ENCODE assay signal across 1 cellular context in the genomic region with DNA sequence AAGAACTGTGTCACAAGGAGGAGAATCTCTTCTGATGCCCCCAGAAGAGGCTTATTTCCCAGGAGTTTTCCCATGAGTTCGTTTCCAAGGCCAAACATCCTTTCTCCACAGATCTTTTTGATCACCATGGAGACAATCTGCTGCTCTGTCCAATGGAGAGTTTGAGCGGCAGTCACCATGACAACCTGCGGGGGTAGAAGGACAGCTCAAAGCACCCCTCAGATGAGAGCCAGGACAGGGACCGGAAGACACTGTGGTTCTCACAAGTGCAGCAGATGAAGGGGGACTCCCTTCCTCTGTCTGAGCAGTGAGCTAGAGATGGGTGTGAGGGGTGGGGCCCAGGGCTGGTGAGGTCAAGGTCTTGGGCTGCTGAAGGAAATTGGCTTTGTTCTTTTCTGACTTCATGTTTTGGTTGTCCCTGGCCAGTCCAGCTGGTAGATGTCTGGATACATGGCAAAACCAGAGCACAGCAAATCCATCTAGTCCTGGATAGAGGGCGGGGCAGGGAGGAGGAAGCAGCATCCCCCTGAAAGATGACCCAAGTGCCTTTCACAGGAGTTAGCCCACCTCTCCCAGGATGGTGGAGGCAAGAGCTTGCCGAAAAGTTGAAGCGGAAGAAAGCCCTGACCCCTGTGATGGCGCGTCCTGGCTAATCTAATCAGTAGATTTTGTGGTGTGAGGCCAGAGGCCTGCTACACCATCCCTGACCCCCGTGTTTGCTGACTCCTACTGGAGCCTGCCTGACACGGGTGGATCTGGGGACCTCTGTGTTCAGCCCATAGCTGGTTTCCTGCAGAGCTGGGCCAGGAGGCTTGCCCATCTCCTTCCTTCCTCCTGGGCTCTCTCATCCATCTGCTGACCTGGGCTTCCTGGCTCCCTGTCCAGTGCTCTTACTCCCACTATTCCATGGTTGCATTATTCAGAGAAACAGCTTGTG.
TF ChIP-seq lines count a peak whose summit lies in the region.

No MANE protein-coding gene starts in this region.

TF ChIP-seq in HepG2, 621 proteins besides CTCF, POLR2A, EP300 and RAD21 (continued from another document):
- TF ChIP-seq, protein P1, sequence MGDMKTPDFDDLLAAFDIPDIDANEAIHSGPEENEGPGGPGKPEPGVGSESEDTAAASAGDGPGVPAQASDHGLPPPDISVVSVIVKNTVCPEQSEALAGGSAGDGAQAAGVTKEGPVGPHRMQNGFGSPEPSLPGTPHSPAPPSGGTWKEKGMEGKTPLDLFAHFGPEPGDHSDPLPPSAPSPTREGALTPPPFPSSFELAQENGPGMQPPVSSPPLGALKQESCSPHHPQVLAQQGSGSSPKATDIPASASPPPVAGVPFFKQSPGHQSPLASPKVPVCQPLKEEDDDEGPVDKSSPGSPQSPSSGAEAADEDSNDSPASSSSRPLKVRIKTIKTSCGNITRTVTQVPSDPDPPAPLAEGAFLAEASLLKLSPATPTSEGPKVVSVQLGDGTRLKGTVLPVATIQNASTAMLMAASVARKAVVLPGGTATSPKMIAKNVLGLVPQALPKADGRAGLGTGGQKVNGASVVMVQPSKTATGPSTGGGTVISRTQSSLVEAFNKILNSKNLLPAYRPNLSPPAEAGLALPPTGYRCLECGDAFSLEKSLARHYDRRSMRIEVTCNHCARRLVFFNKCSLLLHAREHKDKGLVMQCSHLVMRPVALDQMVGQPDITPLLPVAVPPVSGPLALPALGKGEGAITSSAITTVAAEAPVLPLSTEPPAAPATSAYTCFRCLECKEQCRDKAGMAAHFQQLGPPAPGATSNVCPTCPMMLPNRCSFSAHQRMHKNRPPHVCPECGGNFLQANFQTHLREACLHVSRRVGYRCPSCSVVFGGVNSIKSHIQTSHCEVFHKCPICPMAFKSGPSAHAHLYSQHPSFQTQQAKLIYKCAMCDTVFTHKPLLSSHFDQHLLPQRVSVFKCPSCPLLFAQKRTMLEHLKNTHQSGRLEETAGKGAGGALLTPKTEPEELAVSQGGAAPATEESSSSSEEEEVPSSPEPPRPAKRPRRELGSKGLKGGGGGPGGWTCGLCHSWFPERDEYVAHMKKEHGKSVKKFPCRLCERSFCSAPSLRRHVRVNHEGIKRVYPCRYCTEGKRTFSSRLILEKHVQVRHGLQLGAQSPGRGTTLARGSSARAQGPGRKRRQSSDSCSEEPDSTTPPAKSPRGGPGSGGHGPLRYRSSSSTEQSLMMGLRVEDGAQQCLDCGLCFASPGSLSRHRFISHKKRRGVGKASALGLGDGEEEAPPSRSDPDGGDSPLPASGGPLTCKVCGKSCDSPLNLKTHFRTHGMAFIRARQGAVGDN (CRISPR knock-in tag; IDR thresholded peaks at IDR 0.05), result no peak
- peak; percentile 27; the same call in 1 of the 2 replicates for TF ChIP-seq NFYB (CRISPR knock-in tag; IDR thresholded peaks at IDR 0.05)
